ENCODE assay signal across 21 cellular contexts in genomic region chr7:2168612-2169312, GRCh38.
DNase-seq lines count a peak whose midpoint lies in the region; ATAC-seq, FAIRE-seq and TF ChIP-seq lines count a peak whose summit lies in the region.
"Had no signal": no experiment of that assay in that cellular context is flagged by ENCODE, and none has a peak within 500 bp of the region (broad histone marks: within the 10 kb centered on the region; RNA-seq: fewer than 3 reads in every experiment).

No MANE protein-coding gene starts in this region.

- H3K79me2 ChIP-seq in K562 (ENCODE audit: control insufficient read depth, insufficient read depth, low read length): no peaks in the 10 kb centered on the region

- CTCF ChIA-PET in activated CD8-positive, alpha-beta memory T cell treated with anti-CD3 and anti-CD28 coated beads, Interleukin-2, amount 10 ng/mL, durations not matched to agents 7 days and 5 days (lab: Charles Lee): no interaction called here
- CTCF ChIA-PET in K562 (lab: Yijun Ruan, JAX; ENCODE audit: low intra/inter-chr PET ratio): no interaction called here

- peaks cover 7 to 35% of the 10 kb centered on the region in 2 experiments; a peak in 4 of 5 replicates for H3K4me1 ChIP-seq in K562 (replicated peaks in 1 of 2; ENCODE audit: control insufficient read depth in 2 of 2, insufficient read depth in 2 of 2, low read length in 2 of 2)
- peaks cover 9% of the 10 kb centered on the region for H3K4me1 ChIP-seq in upper lobe of right lung

- H3K36me3 ChIP-seq in K562 (ENCODE audit: control insufficient read depth, insufficient read depth, low read length): peaks cover 15% of the 10 kb centered on the region; the same call in 1 of the 3 replicates
- no peaks in the 10 kb centered on the region for H3K36me3 ChIP-seq in upper lobe of right lung
- H3K36me3 ChIP-seq: cardiac muscle cell, lower lobe of right lung, ovary had no signal

- H3K4me3 Mint-ChIP-seq in activated CD8-positive, alpha-beta memory T cell treated with anti-CD3 and anti-CD28 coated beads, Interleukin-2, amount 10 ng/mL, durations not matched to agents 7 days and 5 days: no peak overlapping the region
- H3K4me3 Mint-ChIP-seq: CD14-positive monocyte; stimulated activated naive CD8-positive, alpha-beta T cell treated with anti-CD3 and anti-CD28 coated beads, Interleukin-15, Interleukin-2, amounts not matched to agents 100 ng/mL and 50 ng/mL, for 24 hours had no signal

- H3K36me3 Mint-ChIP-seq in activated CD8-positive, alpha-beta memory T cell treated with anti-CD3 and anti-CD28 coated beads, Interleukin-2, amount 10 ng/mL, durations not matched to agents 7 days and 5 days: no peaks in the 10 kb centered on the region

- peaks cover 7% of the 10 kb centered on the region for H3K9me1 ChIP-seq in K562 (ENCODE audit: control insufficient read depth, insufficient read depth, low read length)

- TF ChIP-seq RAD21 in K562 (CRISPR knock-in tag; conservative IDR thresholded peaks at IDR 0.05 in 1 of 2, IDR thresholded peaks at IDR 0.05 in 1 of 2): no peak

- 90% methylated on average over 37 of the region's 37 CpGs for WGBS in K562 (ENCODE audit: insufficient coverage, low coverage, missing lambda C conversion rate)

- no TSS peak for BruUV-seq in K562 (replicated peaks; lab: Mats Ljungman, UMichigan)

- H3K9me3 ChIP-seq in K562 (replicated peaks; ENCODE audit: control insufficient read depth, insufficient read depth, low read depth, low read length) (no peaks in the 10 kb centered on the region), upper lobe of right lung (no peaks in the 10 kb centered on the region)
- H3K9me3 ChIP-seq: A549, lower lobe of right lung, ovary had no signal

- no peak for ATAC-seq in activated CD8-positive, alpha-beta memory T cell treated with anti-CD3 and anti-CD28 coated beads, Interleukin-2, amount 10 ng/mL, durations not matched to agents 7 days and 5 days
- ATAC-seq in K562: no peak
- no peak for ATAC-seq in upper lobe of right lung
- ATAC-seq: A549, lower lobe of right lung had no signal

- TF ChIP-seq POLR2A in K562 (conservative IDR thresholded peaks at IDR 0.05): no peak

- H3K9me3 Mint-ChIP-seq in activated CD8-positive, alpha-beta memory T cell treated with anti-CD3 and anti-CD28 coated beads, Interleukin-2, amount 10 ng/mL, durations not matched to agents 7 days and 5 days (ENCODE audit: low read depth): no peaks in the 10 kb centered on the region
- H3K9me3 Mint-ChIP-seq: stimulated activated naive CD8-positive, alpha-beta T cell treated with anti-CD3 and anti-CD28 coated beads, Interleukin-15, Interleukin-2, amounts not matched to agents 100 ng/mL and 50 ng/mL, for 24 hours had no signal

- FAIRE-seq in K562 (lab: Jason Lieb, UNC): no peak
- FAIRE-seq: A549, GM12892 had no signal

- H3K27ac Mint-ChIP-seq in activated CD8-positive, alpha-beta memory T cell treated with anti-CD3 and anti-CD28 coated beads, Interleukin-2, amount 10 ng/mL, durations not matched to agents 7 days and 5 days: no peak overlapping the region
- H3K27ac Mint-ChIP-seq: stimulated activated naive CD8-positive, alpha-beta T cell treated with anti-CD3 and anti-CD28 coated beads, Interleukin-15, Interleukin-2, amounts not matched to agents 100 ng/mL and 50 ng/mL, for 24 hours had no signal

- peaks cover 6% of the 10 kb centered on the region for H3K4me1 Mint-ChIP-seq in activated CD8-positive, alpha-beta memory T cell treated with anti-CD3 and anti-CD28 coated beads, Interleukin-2, amount 10 ng/mL, durations not matched to agents 7 days and 5 days
- H3K4me1 Mint-ChIP-seq: CD14-positive monocyte had no signal

- no peak overlapping the region; a peak in 1 of 4 replicates for H3K9ac ChIP-seq in K562 (ENCODE audit: insufficient read depth in 1 of 2, low read depth in 2 of 2, low read length in 2 of 2)

- H4K20me1 ChIP-seq in K562 (replicated peaks; ENCODE audit: control insufficient read depth, insufficient read depth, low read length): peaks cover 29% of the 10 kb centered on the region

- H3K27me3 Mint-ChIP-seq in activated CD8-positive, alpha-beta memory T cell treated with anti-CD3 and anti-CD28 coated beads, Interleukin-2, amount 10 ng/mL, durations not matched to agents 7 days and 5 days: no peaks in the 10 kb centered on the region
- H3K27me3 Mint-ChIP-seq: stimulated activated naive CD8-positive, alpha-beta T cell treated with anti-CD3 and anti-CD28 coated beads, Interleukin-15, Interleukin-2, amounts not matched to agents 100 ng/mL and 50 ng/mL, for 24 hours had no signal

- peak; percentile 26 for DNase-seq in activated CD8-positive, alpha-beta memory T cell treated with anti-CD3 and anti-CD28 coated beads, Interleukin-2, amount 10 ng/mL, durations not matched to agents 7 days and 5 days
- no peak for DNase-seq in activated CD8-positive, alpha-beta memory T cell treated with anti-CD3 and anti-CD28 coated beads, Interleukin-2, amount 50 U/mL, for 4 hours
- DNase-seq in K562 (ENCODE audit: extremely low read depth in 1 of 4, low spot score in 3 of 4) (no peak), kidney tubule cell (ENCODE audit: low spot score) (peak; percentile 85), upper lobe of right lung (peak; percentile 45), HK-2 (ENCODE audit: unreplicated experiment) (no peak), NCI-H2227 treated with DMSO at 0.1 percent for 48 hours (lab: John Stamatoyannopoulos, UW) (no peak), dorsolateral prefrontal cortex (no peak)
- DNase-seq: activated CD4-positive, alpha-beta T cell treated with anti-CD3 and anti-CD28 coated beads for 4 hours; activated effector memory CD4-positive, alpha-beta T cell treated with Interleukin-2 at 50 U/mL for 16 hours; DMS 273 treated with DMSO at 0.1 percent for 48 hours; KG1; lower lobe of right lung; NCI-H1930; stimulated activated CD4-positive, alpha-beta T cell treated with anti-CD3 and anti-CD28 coated beads, Interleukin-1b, Interleukin-23, amount 100 ng/mL, for 48 hours had no signal

- in situ Hi-C loops in K562 (cut with MboI): no loop called here

- TF ChIP-seq EP300 in K562 (IDR thresholded peaks at IDR 0.05; ENCODE audit: low read length): no peak

- no peak for TF ChIP-seq CTCF in K562 (IDR thresholded peaks at IDR 0.05 in 2 of 3, conservative IDR thresholded peaks at IDR 0.05 in 1 of 3; ENCODE audit: insufficient read depth in 2 of 3, low read depth in 1 of 3, low read length in 3 of 3)
- no peak for TF ChIP-seq CTCF in upper lobe of right lung (IDR thresholded peaks at IDR 0.05)
- no peak for TF ChIP-seq CTCF in dorsolateral prefrontal cortex (IDR thresholded peaks at IDR 0.05 in 54 of 56, conservative IDR thresholded peaks at IDR 0.05 in 2 of 56; ENCODE audit: low read depth in 1 of 56, partially characterized antibody in 56 of 56)

- POLR2A ChIA-PET in K562 (lab: Yijun Ruan, JAX): no interaction called here

- H2AFZ ChIP-seq in K562 (ENCODE audit: low read depth, low read length): no peak overlapping the region

- H3K4me3 ChIP-seq in K562 (no peak overlapping the region), upper lobe of right lung (no peak overlapping the region), dorsolateral prefrontal cortex (no peak overlapping the region)
- H3K4me3 ChIP-seq: A549, cardiac muscle cell, lower lobe of right lung, ovary had no signal

- intact Hi-C loops in K562 (cut with micrococcal nuclease): no loop called here
- intact Hi-C loops in upper lobe of right lung (cut with DNase I): no loop called here
- intact Hi-C loops in dorsolateral prefrontal cortex (cut with DNase I): no loop called here

- H3K27me3 ChIP-seq in K562 (ENCODE audit: control insufficient read depth in 2 of 2, insufficient read depth in 2 of 2, low read length in 2 of 2): no peaks in the 10 kb centered on the region
- H3K27me3 ChIP-seq in upper lobe of right lung: no peaks in the 10 kb centered on the region
- H3K27me3 ChIP-seq in dorsolateral prefrontal cortex: no peaks in the 10 kb centered on the region
- H3K27me3 ChIP-seq: cardiac muscle cell, ovary had no signal

- H3K27ac ChIP-seq in K562 (ENCODE audit: extremely low read depth, low read depth, low read length): no peak overlapping the region
- H3K27ac ChIP-seq in upper lobe of right lung: no peak overlapping the region
- H3K27ac ChIP-seq in dorsolateral prefrontal cortex: peak overlapping the region in 1 of 59 donors; percentile 32
- H3K27ac ChIP-seq: A549, cardiac muscle cell, lower lobe of right lung, ovary had no signal

- H3K4me2 ChIP-seq in K562 (ENCODE audit: insufficient read depth, low read length): no peak overlapping the region
- H3K4me2 ChIP-seq: A549 had no signal

TF ChIP-seq in K562, 482 proteins besides CTCF, POLR2A, EP300 and RAD21:
- TF ChIP-seq ZBTB33 (CRISPR knock-in tag; IDR thresholded peaks at IDR 0.05) (peak; percentile 80), TFAM (CRISPR knock-in tag; conservative IDR thresholded peaks at IDR 0.05) (no peak), PRMT5 (CRISPR knock-in tag; IDR thresholded peaks at IDR 0.05) (no peak), POLR2G (IDR thresholded peaks at IDR 0.05; ENCODE audit: low read depth, low read length) (0 out of 2 replicates have a peak, but pooled peaks have one; percentile 14)

Comparison
In these comparisons a context has a peak if more than half of its experiments do, and no peak if none do; other contexts are left out.
1. DNase-seq: peak in activated CD8-positive, alpha-beta memory T cell treated with anti-CD3 and anti-CD28 coated beads, Interleukin-2, amount 10 ng/mL, durations not matched to agents 7 days and 5 days (single experiment), kidney tubule cell (single experiment) and upper lobe of right lung (single experiment); none in activated CD8-positive, alpha-beta memory T cell treated with anti-CD3 and anti-CD28 coated beads, Interleukin-2, amount 50 U/mL, for 4 hours (single experiment), K562 (0 of 4), HK-2 (single experiment), NCI-H2227 treated with DMSO at 0.1 percent for 48 hours (single experiment) and dorsolateral prefrontal cortex (0 of 10).